ENCODE assay signal across 8 cellular contexts in genomic region chr19:58386576-58387337, GRCh38.
DNase-seq lines count a peak whose midpoint lies in the region; ATAC-seq lines count a peak whose summit lies in the region.

Gene RPS5 (plus strand): TSS chr19:58387269. CDS start chr19:58388138, 869 bp downstream.

- peak; percentile 80 for ATAC-seq in GM19023 (IDR thresholded peaks at IDR 0.05; ENCODE audit: unreplicated experiment)
- peak; percentile 93 for ATAC-seq in HG03280 (IDR thresholded peaks at IDR 0.05; ENCODE audit: unreplicated experiment)

- peak; percentile 99 for DNase-seq in AG08396 (ENCODE audit: low spot score)
- peak; percentile 83 for DNase-seq in NCI-H345 treated with DMSO at 0.1 percent for 48 hours (lab: John Stamatoyannopoulos, UW; ENCODE audit: unreplicated experiment)
- DNase-seq in activated CD4-positive, CD25-positive, alpha-beta regulatory T cell (lab: John Stamatoyannopoulos, UW): peak; percentile 91 to 92 (median 92)
- peak; percentile 98 for DNase-seq in central memory CD4-positive, alpha-beta T cell
- DNase-seq in iris pigment epithelial cell (ENCODE audit: low read depth): peak; percentile 98
- peak; percentile 89 to 90 for DNase-seq in stimulated activated CD4-positive, alpha-beta T cell treated with anti-CD3 and anti-CD28 coated beads, Interleukin-12 subunit alpha, Interleukin-12 subunit beta, amount 100 ng/mL, for 24 hours (ENCODE audit: low read depth in 2 of 2)

Comparison
In these comparisons a context has a peak if more than half of its experiments do, and no peak if none do; other contexts are left out.
1. Peak in every context shown above with its lines: DNase-seq and ATAC-seq.